ENCODE assay signal across 1 cellular context in genomic region chr3:10982782-10983181, GRCh38.
TF ChIP-seq lines count a peak whose summit lies in the region.

No MANE protein-coding gene starts in this region.

TF ChIP-seq in A549, 52 proteins besides CTCF, POLR2A, EP300 and RAD21:
- TF ChIP-seq ELK1 (IDR thresholded peaks at IDR 0.05; ENCODE audit: low read depth, low read length) (no peak), KDM5A (IDR thresholded peaks at IDR 0.05) (no peak), HOXA7 (CRISPR knock-in tag; IDR thresholded peaks at IDR 0.05) (no peak), NPAS2 (CRISPR knock-in tag; IDR thresholded peaks at IDR 0.05; ENCODE audit: borderline replicate concordance) (no peak), FOXS1 (CRISPR knock-in tag; IDR thresholded peaks at IDR 0.05) (no peak), PHF8 (IDR thresholded peaks at IDR 0.05; ENCODE audit: borderline replicate concordance, low read depth) (no peak), CBX8 (IDR thresholded peaks at IDR 0.05) (no peak), CEBPB (IDR thresholded peaks at IDR 0.05) (no peak), KDM1A (IDR thresholded peaks at IDR 0.05; ENCODE audit: low read depth) (no peak), SMC3 (IDR thresholded peaks at IDR 0.05) (no peak), MYC (IDR thresholded peaks at IDR 0.05; ENCODE audit: borderline replicate concordance, low read length) (no peak), POLR2AphosphoS2 (conservative IDR thresholded peaks at IDR 0.05; ENCODE audit: low read length) (no peak), TFCP2L1 (CRISPR knock-in tag; IDR thresholded peaks at IDR 0.05) (no peak), NFE2L2 (conservative IDR thresholded peaks at IDR 0.05; ENCODE audit: low read length) (no peak), MAFK (IDR thresholded peaks at IDR 0.05; ENCODE audit: partially characterized antibody) (no peak)
